ENCODE assay signal across 19 cellular contexts in the genomic region with DNA sequence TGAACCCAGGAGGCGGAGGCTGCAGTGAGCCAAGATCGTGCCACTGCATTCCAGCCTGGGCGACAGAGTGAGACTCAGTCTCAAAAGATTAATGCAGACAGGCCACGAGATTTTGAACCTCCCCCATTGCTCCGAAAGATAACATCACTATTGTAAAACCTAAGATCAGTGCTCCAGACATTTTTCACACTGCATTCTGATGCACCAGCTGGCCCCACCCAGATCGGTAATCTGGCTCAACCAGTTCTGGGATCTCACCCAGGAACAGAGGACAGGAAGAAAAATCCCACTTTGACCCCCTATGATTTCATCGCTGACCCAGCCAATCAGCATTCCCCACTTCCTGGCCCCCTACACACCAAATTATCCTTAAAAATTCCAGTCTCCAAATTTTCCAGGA. TPM values are rescaled to one million over a fixed set of nuclear protein-coding genes. Genes with fewer than 3 reads are reported as not detected.
DNase-seq lines count a peak whose midpoint lies in the region; ATAC-seq and TF ChIP-seq lines count a peak whose summit lies in the region.
"Had no signal": no experiment of that assay in that cellular context is flagged by ENCODE, and none has a peak within 500 bp of the region (broad histone marks: within the 10 kb centered on the region; RNA-seq: fewer than 3 reads in every experiment).

No MANE protein-coding gene starts in this region.

- H3K9me2 ChIP-seq in hepatocyte (replicated peaks; ENCODE audit: insufficient read depth) = no peaks in the 10 kb centered on the region

- H3K27me3 ChIP-seq in WERI-Rb-1 (ENCODE audit: insufficient read depth, low read depth, severe bottlenecking) = no peaks in the 10 kb centered on the region
- H3K27me3 ChIP-seq in hepatocyte = no peaks in the 10 kb centered on the region
- H3K27me3 ChIP-seq in smooth muscle cell (ENCODE audit: low read depth) = no peaks in the 10 kb centered on the region
- H3K27me3 ChIP-seq: ovary had no signal

- no peak overlapping the region for H2AFZ ChIP-seq in hepatocyte
- no peak overlapping the region for H2AFZ ChIP-seq in smooth muscle cell (ENCODE audit: low read depth)

- H3K27ac ChIP-seq in HEK293 (ENCODE audit: extremely low read depth, low read depth, low read length) = no peak overlapping the region
- peak overlapping the region; percentile 26 for H3K27ac ChIP-seq in WERI-Rb-1
- H3K27ac ChIP-seq in hepatocyte = peak overlapping the region; percentile 63
- H3K27ac ChIP-seq in smooth muscle cell (ENCODE audit: low read depth) = peak overlapping the region; percentile 75
- H3K27ac ChIP-seq: ovary, thoracic aorta had no signal

- H3K4me2 ChIP-seq in hepatocyte = no peak overlapping the region
- no peak overlapping the region for H3K4me2 ChIP-seq in smooth muscle cell

- POLR2A ChIA-PET in HEK293 (lab: Yijun Ruan, JAX) = interaction anchor here (0.7 to 1.0 kb wide), 2 partner anchors 12 to 369 kb away, joined by 3 to 7 read pairs; no protein-coding TSS in a partner anchor

- no peak overlapping the region for H3K9ac ChIP-seq in smooth muscle cell (ENCODE audit: low read depth)

- no peaks in the 10 kb centered on the region for H3F3A ChIP-seq in smooth muscle cell (ENCODE audit: low read depth)

- H3K4me3 ChIP-seq in HEK293 (ENCODE audit: low read depth, low read length) (no peak overlapping the region), WERI-Rb-1 (ENCODE audit: low read depth, low read length) (no peak overlapping the region), hepatocyte (no peak overlapping the region), smooth muscle cell (no peak overlapping the region)
- H3K4me3 ChIP-seq: ovary, thoracic aorta had no signal

- H4K20me1 ChIP-seq in hepatocyte (ENCODE audit: insufficient read depth, poor library complexity, severe bottlenecking) (no peaks in the 10 kb centered on the region), smooth muscle cell (ENCODE audit: low read depth) (no peaks in the 10 kb centered on the region)

- H3K79me2 ChIP-seq in hepatocyte = no peaks in the 10 kb centered on the region
- H3K79me2 ChIP-seq in smooth muscle cell (ENCODE audit: low read depth) = no peaks in the 10 kb centered on the region

- in situ Hi-C loops in G401 (cut with HindIII; ENCODE audit: low sequenced_read_pairs) = no loop called here

- WGBS in hepatocyte (ENCODE audit: low lambda C conversion rate, missing lambda C conversion rate) = 56% methylated on average over 7 of the region's 7 CpGs
- 36% methylated on average over 7 of the region's 7 CpGs for WGBS in smooth muscle cell (ENCODE audit: low lambda C conversion rate)

- TF ChIP-seq CTCF in HEK293 (tag by site-specific recombination; IDR thresholded peaks at IDR 0.05) (no peak), WERI-Rb-1 (IDR thresholded peaks at IDR 0.05; ENCODE audit: low read depth, low read length) (no peak), hepatocyte (IDR thresholded peaks at IDR 0.05; ENCODE audit: poor library complexity) (no peak), smooth muscle cell (IDR thresholded peaks at IDR 0.05; ENCODE audit: borderline replicate concordance, insufficient read depth, poor library complexity, severe bottlenecking) (no peak)

- no peaks in the 10 kb centered on the region for H3K4me1 ChIP-seq in HEK293 (ENCODE audit: control insufficient read depth, insufficient read depth, low read length)
- peaks cover 18% of the 10 kb centered on the region for H3K4me1 ChIP-seq in hepatocyte (ENCODE audit: insufficient read depth)
- H3K4me1 ChIP-seq in smooth muscle cell (ENCODE audit: low read depth) = peaks cover 2% of the 10 kb centered on the region

- no peaks in the 10 kb centered on the region for H3K9me3 ChIP-seq in HEK293 (ENCODE audit: control insufficient read depth, insufficient read depth, low read depth, low read length)
- H3K9me3 ChIP-seq in WERI-Rb-1 (ENCODE audit: severe bottlenecking) = no peaks in the 10 kb centered on the region
- no peaks in the 10 kb centered on the region for H3K9me3 ChIP-seq in hepatocyte (ENCODE audit: low read depth)
- no peaks in the 10 kb centered on the region for H3K9me3 ChIP-seq in smooth muscle cell (replicated peaks; ENCODE audit: low read depth)
- H3K9me3 ChIP-seq: ovary, thoracic aorta had no signal

- DNase-seq in WERI-Rb-1 (peak; percentile 66), hepatocyte (ENCODE audit: low spot score) (no peak), smooth muscle cell (lab: John Stamatoyannopoulos, UW; ENCODE audit: unreplicated experiment) (no peak), G401 (ENCODE audit: low spot score) (no peak), NCI-H82 (lab: John Stamatoyannopoulos, UW) (no peak)
- DNase-seq: activated CD4-positive, alpha-beta T cell treated with anti-CD3 and anti-CD28 coated beads for 1 hour; CD8-positive, alpha-beta T cell; DMS79 treated with DMSO at 0.1 percent for 48 hours; foreskin melanocyte; hypothalamus; naive thymus-derived CD8-positive, alpha-beta T cell; NCI-H1417; NCI-H524 treated with DMSO at 0.1 percent for 48 hours; ovary; stimulated activated CD4-positive, alpha-beta T cell treated with anti-CD3 and anti-CD28 coated beads, Interleukin-1b, Interleukin-23, amount 100 ng/mL, for 48 hours had no signal

- no peak for ATAC-seq in HG03442 (IDR thresholded peaks at IDR 0.05; ENCODE audit: unreplicated experiment)
- ATAC-seq: CD8-positive, alpha-beta T cell; naive thymus-derived CD8-positive, alpha-beta T cell; stimulated activated memory B cell treated with anti-CD40 and anti-IgM and Interleukin-4, amounts not matched to agents 10 μg/mL and 1 μg/mL and 100 μg/mL, for 72 hours had no signal

- H3K36me3 ChIP-seq in HEK293 (ENCODE audit: control insufficient read depth in 2 of 2, insufficient read depth in 1 of 2, low read length in 2 of 2) (no peaks in the 10 kb centered on the region), WERI-Rb-1 (no peaks in the 10 kb centered on the region), hepatocyte (replicated peaks; ENCODE audit: insufficient read depth, low read depth) (no peaks in the 10 kb centered on the region), smooth muscle cell (ENCODE audit: low read depth) (no peaks in the 10 kb centered on the region)
- H3K36me3 ChIP-seq: ovary, thoracic aorta had no signal

- CTCF ChIA-PET in HEK293 (lab: Yijun Ruan, JAX) = interaction anchor here (0.6 to 11.1 kb wide), 7 partner anchors 31 to 361 kb away, joined by 3 to 471 read pairs (median 3); no protein-coding TSS in a partner anchor

TF ChIP-seq in HEK293, 187 proteins besides CTCF, POLR2A, EP300 and RAD21:
- TF ChIP-seq ZNF146 (tag by site-specific recombination; IDR thresholded peaks at IDR 0.05) (no peak), ZBTB17 (tag by site-specific recombination; IDR thresholded peaks at IDR 0.05) (peak; percentile 69)

RNA-seq across cellular contexts. Expression of a gene that starts 10.7 kb away (rescaled TPM):
- total RNA-seq in hepatocyte (76.0 and 101 TPM in 2 replicates), smooth muscle cell (317 and 345 TPM in 2 replicates)
- polyA plus RNA-seq in hepatocyte (47.6 and 50.9 TPM in 2 replicates), smooth muscle cell (202 and 215 TPM in 2 replicates)
- total RNA-seq in G401 (2014; rRNA removed; shearing (Covaris generic)) = 176 and 198 TPM in 2 replicates

RNA-seq across cellular contexts. Expression of a gene that starts 21.3 kb away (rescaled TPM):
- 15.0 and 15.2 TPM in 2 replicates for total RNA-seq in hepatocyte
- 18.3 and 18.8 TPM in 2 replicates for polyA plus RNA-seq in hepatocyte
- 52.3 and 60.1 TPM in 2 replicates for total RNA-seq in smooth muscle cell
- polyA plus RNA-seq in smooth muscle cell = 65.2 and 71.1 TPM in 2 replicates
- total RNA-seq in G401 (2014; rRNA removed; shearing (Covaris generic)) = 14.4 and 20.0 TPM in 2 replicates

RNA-seq across cellular contexts. Expression of a gene that starts 48.6 kb away (rescaled TPM):
- total RNA-seq in hepatocyte (24.4 and 30.2 TPM in 2 replicates), smooth muscle cell (87.8 and 130 TPM in 2 replicates)
- polyA plus RNA-seq in hepatocyte (62.9 and 64.6 TPM in 2 replicates), smooth muscle cell (340 and 343 TPM in 2 replicates)
- 400 and 462 TPM in 2 replicates for total RNA-seq in G401 (2014; rRNA removed; shearing (Covaris generic))
- polyA plus RNA-seq: naive thymus-derived CD8-positive, alpha-beta T cell had no signal
